16 cellular contexts compared by ENCODE assay signal in genomic region chr9:116421006-116421538, GRCh38.
DNase-seq lines count a peak whose midpoint lies in the region; ATAC-seq and FAIRE-seq lines count a peak whose summit lies in the region.
"Had no signal": no experiment of that assay in that cellular context is flagged by ENCODE, and none has a peak within 500 bp of the region (broad histone marks: within the 10 kb centered on the region; RNA-seq: fewer than 3 reads in every experiment).

No MANE protein-coding gene starts in this region.

- peaks cover 5% of the 10 kb centered on the region; the same call in 1 of the 2 replicates for H3K4me1 ChIP-seq in GM23248 (ENCODE audit: insufficient read depth)
- H3K4me1 ChIP-seq: prostate gland had no signal

- H3K27me3 Mint-ChIP-seq in activated CD4-positive, alpha-beta memory T cell treated with anti-CD3 and anti-CD28 coated beads, Interleukin-2, amount 10 ng/mL, durations not matched to agents 7 days and 5 days: no peaks in the 10 kb centered on the region

- no peak overlapping the region for H2AFZ ChIP-seq in GM23248

- no peaks in the 10 kb centered on the region for H3K9me2 ChIP-seq in GM23248 (ENCODE audit: insufficient read depth)

- H3K9me3 ChIP-seq in GM23248 (ENCODE audit: low read depth): no peaks in the 10 kb centered on the region
- H3K9me3 ChIP-seq: prostate gland, SJSA1 had no signal

- ATAC-seq in esophagus mucosa: peak; percentile 96
- ATAC-seq: activated CD4-positive, CD25-positive, alpha-beta regulatory T cell treated with anti-CD3 and anti-CD28 coated beads, Interleukin-2, amount 50 U/mL, for 24 hours; left cardiac atrium had no signal

- H3K4me3 ChIP-seq in GM23248 (no peak overlapping the region), skeletal muscle cell (ENCODE audit: low read depth, low read length) (no peak overlapping the region)
- H3K4me3 ChIP-seq: prostate gland, SJSA1 had no signal

- no peak overlapping the region for H3K4me2 ChIP-seq in GM23248 (ENCODE audit: unreplicated experiment)

- no peak overlapping the region for H3K9ac ChIP-seq in GM23248

- no peaks in the 10 kb centered on the region for H3K4me1 Mint-ChIP-seq in activated CD4-positive, alpha-beta memory T cell treated with anti-CD3 and anti-CD28 coated beads, Interleukin-2, amount 10 ng/mL, durations not matched to agents 7 days and 5 days

- peak; percentile 67 for FAIRE-seq in RCC 7860 (lab: Jason Lieb, UNC)
- FAIRE-seq: GM12892 had no signal

- DNase-seq in GM23248: peak; percentile 89
- DNase-seq in RCC 7860 (ENCODE audit: low spot score): peak; percentile 72
- DNase-seq in skeletal muscle cell (ENCODE audit: low read depth): peak; percentile 44
- no peak for DNase-seq in NOMO-1 treated with DMSO at 0.1 percent for 48 hours (lab: John Stamatoyannopoulos, UW; ENCODE audit: unreplicated experiment)
- no peak for DNase-seq in activated CD4-positive, alpha-beta memory T cell treated with anti-CD3 and anti-CD28 coated beads, Interleukin-2, amount 10 ng/mL, durations not matched to agents 7 days and 5 days
- DNase-seq in activated CD8-positive, alpha-beta memory T cell treated with anti-CD3 and anti-CD28 coated beads, Interleukin-2, amount 50 U/mL, for 4 hours: no peak
- DNase-seq: caudate nucleus, GF-D8, left cardiac atrium, NCI-H187 treated with DMSO at 0.1 percent for 48 hours had no signal

- CTCF ChIA-PET in activated CD4-positive, alpha-beta memory T cell treated with anti-CD3 and anti-CD28 coated beads, Interleukin-2, amount 10 ng/mL, durations not matched to agents 7 days and 5 days (lab: Charles Lee): interaction anchor here (0.6 kb wide), 1 partner anchor 51 kb away, joined by 3 read pairs; no protein-coding TSS in a partner anchor

- no peaks in the 10 kb centered on the region for H3K36me3 Mint-ChIP-seq in activated CD4-positive, alpha-beta memory T cell treated with anti-CD3 and anti-CD28 coated beads, Interleukin-2, amount 10 ng/mL, durations not matched to agents 7 days and 5 days (ENCODE audit: low read depth)

- H3K27ac Mint-ChIP-seq in activated CD4-positive, alpha-beta memory T cell treated with anti-CD3 and anti-CD28 coated beads, Interleukin-2, amount 10 ng/mL, durations not matched to agents 7 days and 5 days: no peak overlapping the region
- H3K27ac Mint-ChIP-seq: nephron had no signal

- H3K79me2 ChIP-seq in GM23248 (ENCODE audit: insufficient read depth): no peaks in the 10 kb centered on the region

- peak overlapping the region; percentile 10; the same call in 1 of the 2 replicates for H3K27ac ChIP-seq in GM23248
- H3K27ac ChIP-seq: prostate gland, SJSA1 had no signal

- in situ Hi-C loops in GM23248 (cut with MboI): no loop called here

- H3K27me3 ChIP-seq in GM23248 (replicated peaks; ENCODE audit: insufficient read depth): no peaks in the 10 kb centered on the region
- H3K27me3 ChIP-seq: SJSA1 had no signal

- H3K9me3 Mint-ChIP-seq in activated CD4-positive, alpha-beta memory T cell treated with anti-CD3 and anti-CD28 coated beads, Interleukin-2, amount 10 ng/mL, durations not matched to agents 7 days and 5 days: no peaks in the 10 kb centered on the region
- H3K9me3 Mint-ChIP-seq: nephron had no signal

- POLR2A ChIA-PET in activated CD4-positive, alpha-beta memory T cell treated with anti-CD3 and anti-CD28 coated beads, Interleukin-2, amount 10 ng/mL, durations not matched to agents 7 days and 5 days (lab: Charles Lee): no interaction called here

- H4K20me1 ChIP-seq in GM23248 (ENCODE audit: insufficient read depth): no peaks in the 10 kb centered on the region

- peaks cover 11% of the 10 kb centered on the region for H3F3A ChIP-seq in GM23248 (ENCODE audit: insufficient read depth)

- WGBS in GM23248 (ENCODE audit: low coverage in 1 of 2, low lambda C conversion rate in 2 of 2, missing lambda C conversion rate in 2 of 2), 2 experiments: 4 to 9% methylated on average over 1 of the region's 1 CpG

- H3K36me3 ChIP-seq in GM23248 (ENCODE audit: low read depth): no peaks in the 10 kb centered on the region
- H3K36me3 ChIP-seq: prostate gland, SJSA1 had no signal

- H3K4me3 Mint-ChIP-seq in activated CD4-positive, alpha-beta memory T cell treated with anti-CD3 and anti-CD28 coated beads, Interleukin-2, amount 10 ng/mL, durations not matched to agents 7 days and 5 days: no peak overlapping the region
- H3K4me3 Mint-ChIP-seq: nephron had no signal

Comparison
In these comparisons a context has a peak if more than half of its experiments do, and no peak if none do; other contexts are left out.
1. DNase-seq: peak in GM23248 (single experiment), RCC 7860 (single experiment) and skeletal muscle cell (single experiment); none in NOMO-1 treated with DMSO at 0.1 percent for 48 hours (single experiment), activated CD4-positive, alpha-beta memory T cell treated with anti-CD3 and anti-CD28 coated beads, Interleukin-2, amount 10 ng/mL, durations not matched to agents 7 days and 5 days (single experiment) and activated CD8-positive, alpha-beta memory T cell treated with anti-CD3 and anti-CD28 coated beads, Interleukin-2, amount 50 U/mL, for 4 hours (single experiment).